In genomic region chr15:62068071-62068786, GRCh38 we compare ENCODE assay signal across 1 cellular context.
TF ChIP-seq lines count a peak whose summit lies in the region.

No MANE protein-coding gene starts in this region.

TF ChIP-seq in HepG2, 621 proteins besides CTCF, POLR2A, EP300 and RAD21 (continued from another document):
- TF ChIP-seq SETDB1 (CRISPR knock-in tag; IDR thresholded peaks at IDR 0.05; ENCODE audit: borderline replicate concordance), result no peak
- TF ChIP-seq TRAFD1 (CRISPR knock-in tag; IDR thresholded peaks at IDR 0.05; ENCODE audit: borderline replicate concordance), result no peak
- TF ChIP-seq UBTF (CRISPR knock-in tag; IDR thresholded peaks at IDR 0.05), result peak; percentile 96
- TF ChIP-seq TAF15 (IDR thresholded peaks at IDR 0.05; ENCODE audit: low read depth, low read length, poor library complexity, severe bottlenecking), result no peak
- peak; percentile 43 for TF ChIP-seq ZBTB14 (CRISPR knock-in tag; IDR thresholded peaks at IDR 0.05)
- TF ChIP-seq DRAP1 (CRISPR knock-in tag; IDR thresholded peaks at IDR 0.05), result no peak
- TF ChIP-seq POGK (CRISPR knock-in tag; conservative IDR thresholded peaks at IDR 0.05), result peak; percentile 64; the same call in 1 of the 2 replicates
- TF ChIP-seq CSRNP2 (CRISPR knock-in tag; conservative IDR thresholded peaks at IDR 0.05; ENCODE audit: low read depth), result no peak
- TF ChIP-seq STAG1 (CRISPR knock-in tag; IDR thresholded peaks at IDR 0.05), result peak; percentile 15; the same call in 1 of the 2 replicates
- TF ChIP-seq ATF7-NPFF (CRISPR knock-in tag; IDR thresholded peaks at IDR 0.05; ENCODE audit: low read depth), result peak; percentile 44; the same call in 1 of the 2 replicates
- 0 out of 2 replicates have a peak, but pooled peaks have one; percentile 34 for TF ChIP-seq THRA (CRISPR knock-in tag; IDR thresholded peaks at IDR 0.05; ENCODE audit: borderline replicate concordance)
